ENCODE assay signal across 17 cellular contexts in the genomic region with DNA sequence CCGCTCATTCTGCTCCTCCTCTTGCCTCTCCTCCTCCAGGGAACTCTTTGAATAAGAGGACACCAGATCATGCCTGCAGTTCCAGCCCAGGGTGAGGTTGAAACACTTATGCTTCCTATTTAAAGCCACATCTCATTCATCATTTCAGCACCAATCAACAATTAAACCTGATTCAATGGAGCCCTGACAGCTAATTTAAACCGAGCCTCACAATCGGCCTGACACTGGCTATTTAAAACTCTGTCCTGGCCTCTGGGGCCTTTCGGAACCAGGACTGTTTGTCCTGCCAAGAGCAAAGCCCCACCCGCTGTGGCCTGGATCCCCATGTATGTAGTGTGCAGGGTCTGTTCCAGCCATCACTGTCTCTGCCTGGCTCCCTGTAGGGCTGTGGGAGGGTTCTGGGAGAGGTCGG.
DNase-seq lines count a peak whose midpoint lies in the region; ATAC-seq and TF ChIP-seq lines count a peak whose summit lies in the region.
"Had no signal": no experiment of that assay in that cellular context is flagged by ENCODE, and none has a peak within 500 bp of the region (broad histone marks: within the 10 kb centered on the region; RNA-seq: fewer than 3 reads in every experiment).

No MANE protein-coding gene starts in this region.

- H3K9me2 ChIP-seq in Karpas-422 (replicated peaks; ENCODE audit: insufficient read depth, low read length) = no peaks in the 10 kb centered on the region

- no peak overlapping the region for H3K4me2 ChIP-seq in Karpas-422 (ENCODE audit: low read depth, low read length, poor library complexity, severe bottlenecking)

- H3K4me3 ChIP-seq in fibroblast of mammary gland (ENCODE audit: control insufficient read depth, low read depth, low read length) (no peak overlapping the region), lower lobe of right lung (no peak overlapping the region), stomach smooth muscle (ENCODE audit: low read length in 2 of 2) (peak overlapping the region in 1 of 2 donors; percentile 55), Karpas-422 (ENCODE audit: low read length) (no peak overlapping the region)

- H2AFZ ChIP-seq in Karpas-422 (ENCODE audit: low read length) = no peak overlapping the region

- H3K9me3 Mint-ChIP-seq in natural killer cell treated with Interleukin-12 subunit alpha and Interleukin-12 subunit beta and Interleukin-15 and Interleukin-18, amount 100 ng/mL, for 72 hours = no peaks in the 10 kb centered on the region
- H3K9me3 Mint-ChIP-seq: activated CD4-positive, alpha-beta T cell treated with anti-CD3 and anti-CD28 coated beads, Interleukin-2, amount 10 ng/mL, durations not matched to agents 7 days and 5 days; activated naive CD8-positive, alpha-beta T cell treated with anti-CD3 and anti-CD28 coated beads, Interleukin-2, amount 10 ng/mL, durations not matched to agents 7 days and 5 days; activated T-cell treated with anti-CD3 and anti-CD28 coated beads, Interleukin-2, amount 50 U/mL, for 24 hours; naive B cell had no signal

- no peak overlapping the region for H3K27ac Mint-ChIP-seq in natural killer cell treated with Interleukin-12 subunit alpha and Interleukin-12 subunit beta and Interleukin-15 and Interleukin-18, amount 100 ng/mL, for 72 hours
- H3K27ac Mint-ChIP-seq: activated CD4-positive, alpha-beta T cell treated with anti-CD3 and anti-CD28 coated beads, Interleukin-2, amount 10 ng/mL, durations not matched to agents 7 days and 5 days; activated naive CD8-positive, alpha-beta T cell treated with anti-CD3 and anti-CD28 coated beads, Interleukin-2, amount 10 ng/mL, durations not matched to agents 7 days and 5 days; activated T-cell treated with anti-CD3 and anti-CD28 coated beads, Interleukin-2, amount 50 U/mL, for 24 hours had no signal

- H3K27ac ChIP-seq in angular gyrus (ENCODE audit: low read depth, low read length) (peak overlapping the region; percentile 44), lower lobe of right lung (peak overlapping the region; percentile 32), stomach smooth muscle (ENCODE audit: low read length) (peak overlapping the region; percentile 82), Karpas-422 (ENCODE audit: low read length) (no peak overlapping the region)

- peaks cover 0 to 2% of the 10 kb centered on the region in 2 donors for H3K4me1 Mint-ChIP-seq in natural killer cell treated with Interleukin-12 subunit alpha and Interleukin-12 subunit beta and Interleukin-15 and Interleukin-18, amount 100 ng/mL, for 72 hours (ENCODE audit: low read depth in 2 of 2)
- H3K4me1 Mint-ChIP-seq: activated CD4-positive, alpha-beta T cell treated with anti-CD3 and anti-CD28 coated beads, Interleukin-2, amount 10 ng/mL, durations not matched to agents 7 days and 5 days; activated naive CD8-positive, alpha-beta T cell treated with anti-CD3 and anti-CD28 coated beads, Interleukin-2, amount 10 ng/mL, durations not matched to agents 7 days and 5 days; naive B cell had no signal

- H3K27me3 ChIP-seq in lower lobe of right lung (ENCODE audit: low read depth) (no peaks in the 10 kb centered on the region), stomach smooth muscle (ENCODE audit: control insufficient read depth in 1 of 2, insufficient read depth in 2 of 2, low read length in 2 of 2) (no peaks in the 10 kb centered on the region), Karpas-422 (ENCODE audit: low read length) (no peaks in the 10 kb centered on the region)

- intact Hi-C loops in lower lobe of right lung (cut with DNase I) = no loop called here

- no peaks in the 10 kb centered on the region for H3K36me3 Mint-ChIP-seq in natural killer cell treated with Interleukin-12 subunit alpha and Interleukin-12 subunit beta and Interleukin-15 and Interleukin-18, amount 100 ng/mL, for 72 hours
- H3K36me3 Mint-ChIP-seq: activated naive CD8-positive, alpha-beta T cell treated with anti-CD3 and anti-CD28 coated beads, Interleukin-2, amount 10 ng/mL, durations not matched to agents 7 days and 5 days; naive B cell had no signal

- H3K4me1 ChIP-seq in lower lobe of right lung = peaks cover 35% of the 10 kb centered on the region
- H3K4me1 ChIP-seq in stomach smooth muscle (ENCODE audit: control insufficient read depth, insufficient read depth, low read length) = peaks cover 53% of the 10 kb centered on the region
- H3K4me1 ChIP-seq in Karpas-422 (ENCODE audit: low read length) = no peaks in the 10 kb centered on the region

- ATAC-seq in lower lobe of right lung = peak; percentile 58 to 79
- no peak for ATAC-seq in natural killer cell treated with Interleukin-12 subunit alpha and Interleukin-12 subunit beta and Interleukin-15 and Interleukin-18, amount 100 ng/mL, for 72 hours

- peaks cover 0 to 4% of the 10 kb centered on the region in 2 donors for H3K27me3 Mint-ChIP-seq in natural killer cell treated with Interleukin-12 subunit alpha and Interleukin-12 subunit beta and Interleukin-15 and Interleukin-18, amount 100 ng/mL, for 72 hours

- no peak overlapping the region for H3K4me3 Mint-ChIP-seq in natural killer cell treated with Interleukin-12 subunit alpha and Interleukin-12 subunit beta and Interleukin-15 and Interleukin-18, amount 100 ng/mL, for 72 hours
- H3K4me3 Mint-ChIP-seq: activated CD4-positive, alpha-beta T cell treated with anti-CD3 and anti-CD28 coated beads, Interleukin-2, amount 10 ng/mL, durations not matched to agents 7 days and 5 days; activated naive CD8-positive, alpha-beta T cell treated with anti-CD3 and anti-CD28 coated beads, Interleukin-2, amount 10 ng/mL, durations not matched to agents 7 days and 5 days; activated T-cell treated with anti-CD3 and anti-CD28 coated beads, Interleukin-2, amount 50 U/mL, for 24 hours had no signal

- H3K79me2 ChIP-seq in Karpas-422 (ENCODE audit: low read length) = no peaks in the 10 kb centered on the region

- H3K9ac ChIP-seq in stomach smooth muscle (ENCODE audit: low read length in 2 of 2) (no peak overlapping the region), Karpas-422 (ENCODE audit: low read length) (no peak overlapping the region)

- no peaks in the 10 kb centered on the region for H3K36me3 ChIP-seq in lower lobe of right lung
- no peaks in the 10 kb centered on the region for H3K36me3 ChIP-seq in stomach smooth muscle (ENCODE audit: control insufficient read depth in 2 of 2, insufficient read depth in 2 of 2, low read length in 2 of 2)
- no peaks in the 10 kb centered on the region for H3K36me3 ChIP-seq in Karpas-422 (ENCODE audit: insufficient read depth, low read length)

- TF ChIP-seq CTCF in fibroblast of mammary gland (conservative IDR thresholded peaks at IDR 0.05; ENCODE audit: control insufficient read depth, insufficient read depth, low read depth, low read length) (no peak), lower lobe of right lung (IDR thresholded peaks at IDR 0.05) (no peak)

- H4K20me1 ChIP-seq in Karpas-422 (ENCODE audit: insufficient read depth, low read depth, low read length) = no peaks in the 10 kb centered on the region

- H3K9me3 ChIP-seq in lower lobe of right lung (no peaks in the 10 kb centered on the region), stomach smooth muscle (ENCODE audit: control insufficient read depth in 2 of 2, low read length in 2 of 2) (no peaks in the 10 kb centered on the region), Karpas-422 (ENCODE audit: low read length) (no peaks in the 10 kb centered on the region)

- peak; percentile 80 for DNase-seq in fibroblast of mammary gland (ENCODE audit: low read depth)
- peak; percentile 67 for DNase-seq in lower lobe of right lung
- DNase-seq in natural killer cell treated with Interleukin-12 subunit alpha and Interleukin-12 subunit beta and Interleukin-15 and Interleukin-18, amount 100 ng/mL, for 72 hours (ENCODE audit: low spot score) = no peak
- DNase-seq in stimulated activated CD4-positive, alpha-beta T cell treated with anti-CD3 and anti-CD28 coated beads, Interleukin-4, amount 100 ng/mL, for 4 hours = no peak
- no peak for DNase-seq in DMS153 (lab: John Stamatoyannopoulos, UW)
- no peak for DNase-seq in Karpas-422
- DNase-seq: activated CD4-positive, alpha-beta T cell treated with anti-CD3 and anti-CD28 coated beads, Interleukin-2, amount 10 ng/mL, durations not matched to agents 7 days and 5 days; activated naive CD8-positive, alpha-beta T cell treated with anti-CD3 and anti-CD28 coated beads, Interleukin-2, amount 10 ng/mL, durations not matched to agents 7 days and 5 days; MV-4-11; naive B cell; NCI-H2171; SHP77 treated with DMSO at 0.1 percent for 48 hours; stimulated activated CD4-positive, alpha-beta T cell treated with anti-CD3 and anti-CD28 coated beads, Interleukin-2, amount 100 ng/mL, for 48 hours; T-helper 9 cell had no signal

Comparison
In these comparisons a context has a peak if more than half of its experiments do, and no peak if none do; other contexts are left out.
1. DNase-seq: peak in fibroblast of mammary gland (single experiment) and lower lobe of right lung (single experiment); none in natural killer cell treated with Interleukin-12 subunit alpha and Interleukin-12 subunit beta and Interleukin-15 and Interleukin-18, amount 100 ng/mL, for 72 hours (single experiment), stimulated activated CD4-positive, alpha-beta T cell treated with anti-CD3 and anti-CD28 coated beads, Interleukin-4, amount 100 ng/mL, for 4 hours (0 of 2), DMS153 (single experiment) and Karpas-422 (single experiment).
2. ATAC-seq: peak in lower lobe of right lung (2 of 2); none in natural killer cell treated with Interleukin-12 subunit alpha and Interleukin-12 subunit beta and Interleukin-15 and Interleukin-18, amount 100 ng/mL, for 72 hours (0 of 2).